8 cellular contexts compared by ENCODE assay signal in genomic region chr4:143700420-143701352, GRCh38. TPM values are rescaled to one million over a fixed set of nuclear protein-coding genes. Genes with fewer than 3 reads are reported as not detected.
A peak's percentile ranks its signal among the peaks of the same experiment; 100 is the strongest.
DNase-seq lines count a peak whose midpoint lies in the region; ATAC-seq and TF ChIP-seq lines count a peak whose summit lies in the region.

Gene FREM3 (minus strand): TSS chr4:143700675. CDS start chr4:143700675, 0 bp downstream.

- H3K9me3 ChIP-seq in esophagus muscularis mucosa: no peaks in the 10 kb centered on the region

- ATAC-seq in GM18502 (IDR thresholded peaks at IDR 0.05; ENCODE audit: poor library complexity, unreplicated experiment) (peak; percentile 54), GM18519 (IDR thresholded peaks at IDR 0.05; ENCODE audit: low FRiP score, unreplicated experiment) (no peak), HG03097 (IDR thresholded peaks at IDR 0.05; ENCODE audit: low FRiP score, unreplicated experiment) (no peak), HG03469 (IDR thresholded peaks at IDR 0.05; ENCODE audit: unreplicated experiment) (no peak)

- no peak for TF ChIP-seq EP300 in esophagus muscularis mucosa (IDR thresholded peaks at IDR 0.05)

- no peak for TF ChIP-seq POLR2A in esophagus muscularis mucosa (IDR thresholded peaks at IDR 0.05; ENCODE audit: low read depth)

- DNase-seq in NCI-H82 treated with DMSO at 0.1 percent for 48 hours (lab: John Stamatoyannopoulos, UW; ENCODE audit: unreplicated experiment) (peak; percentile 2), esophagus muscularis mucosa (ENCODE audit: extremely low spot score) (no peak), posterior cingulate gyrus (peak in 7 of 10 donors; percentile 11 to 85 (median 30)), middle frontal gyrus (ENCODE audit: extremely low spot score, low spot score) (no peak)

- H3K27ac ChIP-seq in esophagus muscularis mucosa (replicated peaks in 1 of 4): no peak within 1 kb of the TSS

- H3K4me1 ChIP-seq in esophagus muscularis mucosa: peaks cover 15 to 23% (median 19%) of the 10 kb centered on the region in 4 donors

- no peak for TF ChIP-seq CTCF in esophagus muscularis mucosa (IDR thresholded peaks at IDR 0.05)

- H3K4me3 ChIP-seq in esophagus muscularis mucosa: peak within 1 kb of the TSS; percentile 41 to 54 (median 46)

- intact Hi-C loops in esophagus muscularis mucosa (cut with DNase I): no loop called here
- intact Hi-C loops in posterior cingulate gyrus (cut with DNase I): no loop called here

- no peaks in the 10 kb centered on the region for H3K36me3 ChIP-seq in esophagus muscularis mucosa

- 3% methylated on average over 30 of the region's 64 CpGs for WGBS in esophagus muscularis mucosa

- peaks cover 0 to 43% (median 18%) of the 10 kb centered on the region in 4 donors for H3K27me3 ChIP-seq in esophagus muscularis mucosa

RNA-seq across cellular contexts. Expression of gene FREM3, which starts in this region (rescaled TPM):
- total RNA-seq in esophagus muscularis mucosa: not detected

Comparison
In these comparisons a context has a peak if more than half of its experiments do, and no peak if none do; other contexts are left out.
1. DNase-seq: peak in NCI-H82 treated with DMSO at 0.1 percent for 48 hours (single experiment) and posterior cingulate gyrus (7 of 10); none in esophagus muscularis mucosa (single experiment) and middle frontal gyrus (single experiment).